In genomic region chr16:1929105-1929504, GRCh38 we compare ENCODE assay signal across 9 cellular contexts. TPM values are rescaled to one million over a fixed set of nuclear protein-coding genes. Genes with fewer than 3 reads are reported as not detected.
DNase-seq lines count a peak whose midpoint lies in the region; ATAC-seq and TF ChIP-seq lines count a peak whose summit lies in the region.
"Had no signal": no experiment of that assay in that cellular context is flagged by ENCODE, and none has a peak within 500 bp of the region (broad histone marks: within the 10 kb centered on the region; RNA-seq: fewer than 3 reads in every experiment).

No MANE protein-coding gene starts in this region.

- TF ChIP-seq CTCF in BE2C (IDR thresholded peaks at IDR 0.05; ENCODE audit: low read depth, low read length): no peak
- TF ChIP-seq CTCF in GM20000 (IDR thresholded peaks at IDR 0.05; ENCODE audit: extremely low read depth, missing control alignments): no peak
- TF ChIP-seq CTCF in choroid plexus epithelial cell (conservative IDR thresholded peaks at IDR 0.05; ENCODE audit: low read depth, low read length): no peak

- H3K9me3 ChIP-seq in BE2C (no peaks in the 10 kb centered on the region), mononuclear cell (ENCODE audit: low read depth, low read length) (no peaks in the 10 kb centered on the region), aorta (ENCODE audit: control insufficient read depth, low read length) (no peaks in the 10 kb centered on the region)

- H3K4me3 ChIP-seq in BE2C (ENCODE audit: low read depth, low read length): peak overlapping the region; percentile 61
- peak overlapping the region; percentile 67 for H3K4me3 ChIP-seq in choroid plexus epithelial cell (ENCODE audit: low read depth, low read length)
- peak overlapping the region; percentile 29 for H3K4me3 ChIP-seq in mononuclear cell (ENCODE audit: low read length)
- H3K4me3 ChIP-seq in aorta (ENCODE audit: low read length in 2 of 2): peak overlapping the region in 1 of 2 donors; percentile 54

- H3K36me3 ChIP-seq in BE2C (no peaks in the 10 kb centered on the region), aorta (ENCODE audit: control insufficient read depth in 1 of 2, insufficient read depth in 2 of 2, low read length in 1 of 2) (no peaks in the 10 kb centered on the region)

- DNase-seq in BE2C: peak; percentile 61
- peak; percentile 57 for DNase-seq in GM20000 (ENCODE audit: low spot score)
- peak; percentile 28 to 43 for DNase-seq in NOMO-1 (lab: John Stamatoyannopoulos, UW; ENCODE audit: unreplicated experiment in 2 of 2)
- no peak for DNase-seq in choroid plexus epithelial cell (ENCODE audit: low read depth)
- no peak for DNase-seq in aorta
- DNase-seq in NCI-H446 (lab: John Stamatoyannopoulos, UW): no peak
- DNase-seq in epidermal melanocyte (ENCODE audit: insufficient read length, low spot score): no peak

- 13 to 15% methylated on average over 5 to 11 of the region's 11 CpGs for WGBS in aorta, 2 donors

- H3K27ac ChIP-seq in aorta (ENCODE audit: low read depth in 1 of 2, low read length in 2 of 2): no peak overlapping the region

- peak; percentile 39 for ATAC-seq in aorta (ENCODE audit: low FRiP score)

- H3K27me3 ChIP-seq in BE2C (no peaks in the 10 kb centered on the region), mononuclear cell (ENCODE audit: insufficient read depth, low read length) (peaks cover 2% of the 10 kb centered on the region), aorta (ENCODE audit: control insufficient read depth in 1 of 2, insufficient read depth in 2 of 2, low read length in 1 of 2) (peaks cover 0 to 2% of the 10 kb centered on the region in 2 donors)

- intact Hi-C loops in aorta (cut with DNase I): loop anchor here (2.0 to 5.0 kb wide), 2 partner anchors 64 to 67 kb away; no protein-coding TSS in a partner anchor

- no peaks in the 10 kb centered on the region for H3K4me1 ChIP-seq in BE2C
- H3K4me1 ChIP-seq in mononuclear cell (ENCODE audit: insufficient read depth, low read length): peaks cover 9% of the 10 kb centered on the region
- no peaks in the 10 kb centered on the region for H3K4me1 ChIP-seq in aorta (ENCODE audit: control insufficient read depth in 1 of 2, insufficient read depth in 2 of 2, low read length in 2 of 2)

RNA-seq across cellular contexts. Expression of gene HS3ST6, which starts 10.9 kb away (rescaled TPM):
- polyA plus RNA-seq in BE2C (2012; ENCODE audit: insufficient read depth, insufficient read length, low read depth): not detected
- not detected for total RNA-seq in mononuclear cell
- total RNA-seq in aorta: not detected
- 1 to 10 TPM in 1 of 2 donors, not detected in 1; 1.1 TPM for polyA plus RNA-seq in aorta
- total RNA-seq: HT1080 had no signal

RNA-seq across cellular contexts. Expression of gene MSRB1, which starts 13.9 kb away (rescaled TPM):
- polyA plus RNA-seq in BE2C (2012; ENCODE audit: insufficient read depth, insufficient read length, low read depth): 30.4 TPM
- total RNA-seq in mononuclear cell: 5.8 TPM
- 10 to 100 TPM; 19.5 to 34.6 TPM for total RNA-seq in aorta
- 10 to 100 TPM; 52.7 to 56.6 TPM for polyA plus RNA-seq in aorta

RNA-seq across cellular contexts. Expression of gene RPL3L, which starts 25.4 kb away (rescaled TPM):
- polyA plus RNA-seq in BE2C (2012; ENCODE audit: insufficient read depth, insufficient read length, low read depth): not detected
- total RNA-seq in mononuclear cell (not detected), aorta (not detected)
- polyA plus RNA-seq in aorta: not detected
- total RNA-seq: HT1080 had no signal

RNA-seq across cellular contexts. Expression of gene NDUFB10, which starts 30.2 kb away (rescaled TPM):
- 781 TPM for polyA plus RNA-seq in BE2C (2012; ENCODE audit: insufficient read depth, insufficient read length, low read depth)
- 57.1 TPM for total RNA-seq in mononuclear cell
- 10 to 100 TPM; 80.5 to 88.1 TPM for total RNA-seq in aorta
- 100 to 1,000 TPM; 178 to 268 TPM for polyA plus RNA-seq in aorta

RNA-seq across cellular contexts. Expression of gene RPS2, which starts 35.5 kb away (rescaled TPM):
- polyA plus RNA-seq in BE2C (2012; ENCODE audit: insufficient read depth, insufficient read length, low read depth): 7,238 TPM
- 2,256 TPM for total RNA-seq in mononuclear cell
- 1,000 to 10,000 TPM; 1,132 to 1,263 TPM for total RNA-seq in aorta
- 1,000 to 10,000 TPM; 1,596 to 2,049 TPM for polyA plus RNA-seq in aorta

Comparison
In these comparisons a context has a peak if more than half of its experiments do, and no peak if none do; other contexts are left out.
1. DNase-seq: peak in BE2C (single experiment), GM20000 (single experiment) and NOMO-1 (2 of 2); none in choroid plexus epithelial cell (single experiment), aorta (0 of 2), NCI-H446 (0 of 2) and epidermal melanocyte (single experiment).